In genomic region chr17:17413821-17414220, GRCh38 we compare ENCODE assay signal across 17 cellular contexts.
DNase-seq lines count a peak whose midpoint lies in the region; ATAC-seq, FAIRE-seq and TF ChIP-seq lines count a peak whose summit lies in the region.
"Had no signal": no experiment of that assay in that cellular context is flagged by ENCODE, and none has a peak within 500 bp of the region (broad histone marks: within the 10 kb centered on the region; RNA-seq: fewer than 3 reads in every experiment).

No MANE protein-coding gene starts in this region.

- no peak overlapping the region for H3K4me3 ChIP-seq in pancreas
- peak overlapping the region in 1 of 2 donors; percentile 21 for H3K4me3 ChIP-seq in vagina

- H3K27ac ChIP-seq in caudate nucleus (ENCODE audit: low read depth, low read length) (peak overlapping the region; percentile 87), pancreas (peak overlapping the region in 3 of 4 donors; percentile 6 to 63 (median 59)), vagina (peak overlapping the region; percentile 54)
- H3K27ac ChIP-seq: 22Rv1 had no signal

- no peaks in the 10 kb centered on the region for H3K9me3 Mint-ChIP-seq in activated naive CD4-positive, alpha-beta T cell treated with anti-CD3 and anti-CD28 coated beads, Interleukin-2, amount 50 U/mL, for 24 hours
- peaks cover 3 to 13% of the 10 kb centered on the region in 2 donors for H3K9me3 Mint-ChIP-seq in activated naive CD4-positive, alpha-beta T cell treated with anti-CD3 and anti-CD28 coated beads, Interleukin-2, amount 50 U/mL, for 72 hours

- no peak for ATAC-seq in activated naive CD4-positive, alpha-beta T cell treated with anti-CD3 and anti-CD28 coated beads, Interleukin-2, amount 50 U/mL, for 72 hours
- peak in 2 of 4 donors; percentile 7 to 10 for ATAC-seq in pancreas
- no peak for ATAC-seq in HG03108 (IDR thresholded peaks at IDR 0.05; ENCODE audit: unreplicated experiment)
- ATAC-seq: activated CD4-positive, CD25-positive, alpha-beta regulatory T cell treated with anti-CD3 and anti-CD28 coated beads, Interleukin-2, amount 50 U/mL, for 24 hours; HCT116 had no signal

- DNase-seq in activated naive CD4-positive, alpha-beta T cell treated with anti-CD3 and anti-CD28 coated beads, Interleukin-2, amount 50 U/mL, for 72 hours (ENCODE audit: low spot score in 2 of 2), result no peak
- DNase-seq in caudate nucleus (lab: John Stamatoyannopoulos, UW), result no peak
- no peak for DNase-seq in pancreas
- no peak for DNase-seq in vagina (ENCODE audit: extremely low spot score in 2 of 2)
- no peak for DNase-seq in iPS-NIHi11 (ENCODE audit: low spot score)
- no peak for DNase-seq in inferior parietal cortex (ENCODE audit: extremely low spot score)
- DNase-seq: activated CD8-positive, alpha-beta memory T cell treated with anti-CD3 and anti-CD28 coated beads, Interleukin-2, amount 50 U/mL, for 4 hours; Caco-2; stimulated activated CD4-positive, alpha-beta T cell treated with anti-CD3 and anti-CD28 coated beads, Interleukin-4, amount 100 ng/mL, for 4 hours; stimulated activated naive CD4-positive, alpha-beta T cell had no signal

- H3K9me3 ChIP-seq in pancreas, result no peaks in the 10 kb centered on the region
- H3K9me3 ChIP-seq in vagina, result no peaks in the 10 kb centered on the region
- H3K9me3 ChIP-seq: Caco-2 had no signal

- TF ChIP-seq CTCF in pancreas (IDR thresholded peaks at IDR 0.05) (no peak), vagina (IDR thresholded peaks at IDR 0.05) (no peak)

- intact Hi-C loops in pancreas (cut with DNase I) (no loop called here), vagina (cut with DNase I) (no loop called here)

- no peaks in the 10 kb centered on the region for H3K27me3 Mint-ChIP-seq in activated naive CD4-positive, alpha-beta T cell treated with anti-CD3 and anti-CD28 coated beads, Interleukin-2, amount 50 U/mL, for 24 hours
- H3K27me3 Mint-ChIP-seq: activated naive CD8-positive, alpha-beta T cell had no signal

- no peaks in the 10 kb centered on the region for H3K27me3 ChIP-seq in pancreas
- no peaks in the 10 kb centered on the region for H3K27me3 ChIP-seq in vagina

- TF ChIP-seq POLR2A in vagina (IDR thresholded peaks at IDR 0.05), result no peak

- H3K4me1 Mint-ChIP-seq in activated naive CD4-positive, alpha-beta T cell treated with anti-CD3 and anti-CD28 coated beads, Interleukin-2, amount 50 U/mL, for 24 hours, result peaks cover 29% of the 10 kb centered on the region

- no peak for FAIRE-seq in pancreas (lab: Jason Lieb, UNC)
- FAIRE-seq: colon had no signal

- H3K27ac Mint-ChIP-seq in activated naive CD4-positive, alpha-beta T cell treated with anti-CD3 and anti-CD28 coated beads, Interleukin-2, amount 50 U/mL, for 24 hours, result peak overlapping the region; percentile 52
- peak overlapping the region in 1 of 2 donors; percentile 26 for H3K27ac Mint-ChIP-seq in activated naive CD4-positive, alpha-beta T cell treated with anti-CD3 and anti-CD28 coated beads, Interleukin-2, amount 50 U/mL, for 72 hours
- H3K27ac Mint-ChIP-seq: activated naive CD8-positive, alpha-beta T cell had no signal

- 41 to 43% methylated on average over 7 of the region's 7 CpGs for WGBS in pancreas, 2 donors

- H3K36me3 ChIP-seq in pancreas (no peaks in the 10 kb centered on the region), vagina (no peaks in the 10 kb centered on the region)

- peaks cover 0 to 14% (median 7%) of the 10 kb centered on the region in 3 donors for H3K4me1 ChIP-seq in pancreas
- peaks cover 25% of the 10 kb centered on the region for H3K4me1 ChIP-seq in vagina

- H3K4me3 Mint-ChIP-seq in activated naive CD4-positive, alpha-beta T cell treated with anti-CD3 and anti-CD28 coated beads, Interleukin-2, amount 50 U/mL, for 24 hours, result no peak overlapping the region
- H3K4me3 Mint-ChIP-seq: activated naive CD8-positive, alpha-beta T cell had no signal

- H3K36me3 Mint-ChIP-seq in activated naive CD4-positive, alpha-beta T cell treated with anti-CD3 and anti-CD28 coated beads, Interleukin-2, amount 50 U/mL, for 24 hours, result no peaks in the 10 kb centered on the region
- peaks cover 0 to 7% of the 10 kb centered on the region in 2 donors for H3K36me3 Mint-ChIP-seq in activated naive CD4-positive, alpha-beta T cell treated with anti-CD3 and anti-CD28 coated beads, Interleukin-2, amount 50 U/mL, for 72 hours
- H3K36me3 Mint-ChIP-seq: activated naive CD8-positive, alpha-beta T cell had no signal
